Comparison of ENCODE assay signal across 15 cellular contexts in the genomic region with DNA sequence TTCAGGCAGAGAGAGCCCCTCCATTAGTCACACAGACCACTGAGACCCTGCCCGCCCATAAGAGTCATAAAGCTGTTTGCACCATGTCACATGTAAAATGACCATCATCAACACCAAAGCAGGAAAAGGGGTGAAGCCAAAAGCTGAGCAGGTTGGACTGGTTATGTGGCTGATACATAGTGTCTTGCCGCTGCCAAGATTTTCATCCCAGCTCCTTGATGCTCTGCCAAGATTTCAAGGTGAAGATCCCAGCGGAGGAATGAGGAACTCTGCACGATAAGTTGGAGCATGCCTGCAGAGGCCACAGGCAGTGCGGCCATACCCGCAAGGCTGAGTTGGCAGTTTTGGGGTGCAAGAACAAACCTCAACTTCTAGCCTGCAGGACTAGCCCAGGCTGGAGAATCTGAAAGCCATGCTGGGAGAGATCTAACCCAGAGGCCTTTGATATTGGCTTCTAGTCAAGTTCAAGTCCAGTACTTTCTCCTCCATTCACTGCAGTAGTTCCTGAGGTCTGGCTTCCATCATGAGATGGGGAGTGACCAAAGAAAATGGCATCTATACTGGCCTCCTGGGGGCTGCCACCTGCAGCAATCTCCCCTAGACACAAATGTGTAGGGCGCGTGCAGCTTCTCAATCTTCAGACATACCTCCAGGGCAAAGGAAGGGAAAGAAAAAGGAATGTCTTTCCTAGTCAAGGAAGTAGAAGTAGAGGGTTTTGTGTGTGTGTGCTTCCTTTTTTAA.
DNase-seq lines count a peak whose midpoint lies in the region; ATAC-seq, FAIRE-seq and TF ChIP-seq lines count a peak whose summit lies in the region.
"Had no signal": no experiment of that assay in that cellular context is flagged by ENCODE, and none has a peak within 500 bp of the region (broad histone marks: within the 10 kb centered on the region; RNA-seq: fewer than 3 reads in every experiment).

No MANE protein-coding gene starts in this region.

- H3K9me3 ChIP-seq in lung (ENCODE audit: control insufficient read depth in 2 of 2, insufficient read depth in 1 of 2, low read length in 1 of 2), result no peaks in the 10 kb centered on the region
- no peaks in the 10 kb centered on the region for H3K9me3 ChIP-seq in upper lobe of left lung
- H3K9me3 ChIP-seq: SJCRH30 had no signal

- TF ChIP-seq CTCF in bronchial epithelial cell (IDR thresholded peaks at IDR 0.05; ENCODE audit: insufficient read depth, low read length, severe bottlenecking) (no peak), lung (IDR thresholded peaks at IDR 0.05; ENCODE audit: control extremely low read depth, extremely low read depth) (no peak), upper lobe of left lung (IDR thresholded peaks at IDR 0.05) (no peak)

- H3K27me3 ChIP-seq in bronchial epithelial cell (ENCODE audit: control insufficient read depth, insufficient read depth, low read length) (no peaks in the 10 kb centered on the region), lung (ENCODE audit: control insufficient read depth, insufficient read depth) (no peaks in the 10 kb centered on the region), upper lobe of left lung (no peaks in the 10 kb centered on the region)
- H3K27me3 ChIP-seq: SJCRH30 had no signal

- 75 to 84% methylated on average over 8 of the region's 8 CpGs for WGBS in lung, 2 donors
- WGBS in upper lobe of left lung, 2 donors, result 64 to 91% methylated on average over 7 to 8 of the region's 8 CpGs

- H3K27ac ChIP-seq in lung (ENCODE audit: low read depth in 1 of 2, low read length in 1 of 2), result peak overlapping the region in 1 of 2 donors; percentile 41
- peak overlapping the region in 3 of 4 donors; percentile 33 to 67 (median 63) for H3K27ac ChIP-seq in upper lobe of left lung
- H3K27ac ChIP-seq: SJCRH30 had no signal

- no peak overlapping the region for H3K4me3 ChIP-seq in bronchial epithelial cell (ENCODE audit: low read depth, low read length)
- H3K4me3 ChIP-seq in lung, result no peak overlapping the region
- no peak overlapping the region for H3K4me3 ChIP-seq in upper lobe of left lung
- H3K4me3 ChIP-seq: SJCRH30 had no signal

- no peak for TF ChIP-seq EP300 in upper lobe of left lung (IDR thresholded peaks at IDR 0.05)

- H3K36me3 ChIP-seq in bronchial epithelial cell (ENCODE audit: control insufficient read depth, insufficient read depth, low read length), result no peaks in the 10 kb centered on the region
- H3K36me3 ChIP-seq in lung (ENCODE audit: control insufficient read depth in 2 of 2, insufficient read depth in 2 of 2, low read length in 2 of 2), result peaks cover 0 to 5% of the 10 kb centered on the region in 2 donors
- H3K36me3 ChIP-seq in upper lobe of left lung, result peaks cover 0 to 6% (median 2%) of the 10 kb centered on the region in 4 donors
- H3K36me3 ChIP-seq: SJCRH30 had no signal

- peaks cover 3 to 4% of the 10 kb centered on the region in 2 donors for H3K4me1 ChIP-seq in lung (ENCODE audit: control insufficient read depth in 2 of 2, insufficient read depth in 2 of 2, low read length in 2 of 2)
- peaks cover 0 to 20% (median 9%) of the 10 kb centered on the region in 4 donors for H3K4me1 ChIP-seq in upper lobe of left lung
- H3K4me1 ChIP-seq: SJCRH30 had no signal

- ATAC-seq in lung (ENCODE audit: insufficient read depth, low FRiP score), result peak; percentile 60
- peak in 1 of 2 donors; percentile 78 for ATAC-seq in upper lobe of left lung (ENCODE audit: low FRiP score in 2 of 2)
- ATAC-seq in GM18498 (IDR thresholded peaks at IDR 0.05; ENCODE audit: unreplicated experiment), result no peak
- ATAC-seq: activated T-cell treated with anti-CD3 and anti-CD28 coated beads, Interleukin-2, amount 50 U/mL, for 72 hours had no signal

- peak; percentile 99 for FAIRE-seq in bronchial epithelial cell (lab: Jason Lieb, UNC)
- FAIRE-seq: G401.6 had no signal

- peak; percentile 57 for DNase-seq in NCI-H2196 (lab: John Stamatoyannopoulos, UW; ENCODE audit: unreplicated experiment)
- DNase-seq in bronchial epithelial cell (ENCODE audit: low read depth), result peak; percentile 99
- DNase-seq in lung (ENCODE audit: low spot score), result peak; percentile 79
- peak in 1 of 2 donors; percentile 67 for DNase-seq in upper lobe of left lung
- no peak for DNase-seq in stimulated activated naive CD4-positive, alpha-beta T cell treated with Interleukin-2 at 50 U/mL for 16 hours (lab: John Stamatoyannopoulos, UW)
- DNase-seq in foreskin melanocyte, result no peak
- DNase-seq: activated CD4-positive, alpha-beta memory T cell treated with anti-CD3 and anti-CD28 coated beads for 36 hours; activated T-cell treated with anti-CD3 and anti-CD28 coated beads, Interleukin-2, amount 50 U/mL, for 72 hours; amniotic stem cell; CD4-positive, CD25-positive, alpha-beta regulatory T cell; mesendoderm; NCI-H2081 treated with DMSO at 0.1 percent for 48 hours; SJCRH30 had no signal

- no peak for TF ChIP-seq POLR2A in upper lobe of left lung (IDR thresholded peaks at IDR 0.05)

Comparison
In these comparisons a context has a peak if more than half of its experiments do, and no peak if none do; other contexts are left out.
1. DNase-seq: peak in NCI-H2196 (single experiment), bronchial epithelial cell (single experiment) and lung (single experiment); none in stimulated activated naive CD4-positive, alpha-beta T cell treated with Interleukin-2 at 50 U/mL for 16 hours (single experiment) and foreskin melanocyte (single experiment).